27 cellular contexts compared by ENCODE assay signal in the genomic region with DNA sequence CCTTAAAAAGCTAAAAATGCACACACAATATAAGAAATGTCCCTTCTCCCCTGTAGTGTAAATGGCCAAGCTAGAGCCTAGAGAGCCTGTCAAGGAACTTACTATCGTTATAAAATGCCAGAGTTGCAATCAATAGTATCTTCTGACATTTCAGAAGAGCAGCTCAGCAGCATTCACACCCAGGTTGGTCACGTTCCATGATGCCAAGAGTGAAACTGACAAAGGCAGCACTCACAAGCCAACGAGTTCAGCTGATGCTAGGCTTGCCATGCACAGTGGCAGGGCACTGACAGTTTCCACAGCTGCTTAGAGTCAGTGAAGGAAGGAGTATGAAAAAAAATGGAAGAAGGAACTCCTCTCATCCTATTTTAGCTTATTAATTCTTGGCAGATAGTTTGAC.
A peak's percentile ranks its signal among the peaks of the same experiment; 100 is the strongest.
DNase-seq lines count a peak whose midpoint lies in the region; ATAC-seq and TF ChIP-seq lines count a peak whose summit lies in the region.
"Had no signal": no experiment of that assay in that cellular context is flagged by ENCODE, and none has a peak within 500 bp of the region (broad histone marks: within the 10 kb centered on the region; RNA-seq: fewer than 3 reads in every experiment).

No MANE protein-coding gene starts in this region.

- WGBS in gastroesophageal sphincter (ENCODE audit: low coverage in 1 of 2), 2 donors = 38% methylated on average over 3 of the region's 3 CpGs; no CpG with 5 or more reads in 1 of the 2 donors

- ATAC-seq in Right ventricle myocardium inferior (peak; percentile 26), gastroesophageal sphincter (no peak), GM21737 (IDR thresholded peaks at IDR 0.05; ENCODE audit: unreplicated experiment) (no peak)
- ATAC-seq: activated CD4-positive, alpha-beta T cell treated with anti-CD3 and anti-CD28 coated beads for 36 hours; gastrocnemius medialis; stimulated activated naive CD8-positive, alpha-beta T cell treated with anti-CD3 and anti-CD28 coated beads, Interleukin-15, amount 100 ng/mL, for 72 hours had no signal

- no peak for TF ChIP-seq EP300 in gastroesophageal sphincter (IDR thresholded peaks at IDR 0.05)

- H3K27me3 ChIP-seq in right atrium auricular region (no peaks in the 10 kb centered on the region), gastroesophageal sphincter (no peaks in the 10 kb centered on the region)
- H3K27me3 ChIP-seq: esophagus squamous epithelium, gastrocnemius medialis, SJCRH30 had no signal

- intact Hi-C loops in Right ventricle myocardium inferior (cut with DNase I) = no loop called here

- no peaks in the 10 kb centered on the region for H3K36me3 ChIP-seq in right atrium auricular region
- no peaks in the 10 kb centered on the region for H3K36me3 ChIP-seq in gastroesophageal sphincter
- H3K36me3 ChIP-seq: esophagus squamous epithelium, gastrocnemius medialis, SJCRH30 had no signal

- no peak for TF ChIP-seq CTCF in right atrium auricular region (IDR thresholded peaks at IDR 0.05)
- no peak for TF ChIP-seq CTCF in gastroesophageal sphincter (IDR thresholded peaks at IDR 0.05)

- H3K4me1 ChIP-seq in right atrium auricular region (no peaks in the 10 kb centered on the region), gastroesophageal sphincter (no peaks in the 10 kb centered on the region)
- H3K4me1 ChIP-seq: esophagus squamous epithelium, gastrocnemius medialis, SJCRH30 had no signal

- no peak overlapping the region for H3K27ac ChIP-seq in right atrium auricular region
- H3K27ac ChIP-seq in cingulate gyrus (ENCODE audit: low read depth, low read length) = peak overlapping the region; percentile 43
- H3K27ac ChIP-seq in gastroesophageal sphincter = no peak overlapping the region
- H3K27ac ChIP-seq: coronary artery, esophagus squamous epithelium, gastrocnemius medialis, SJCRH30 had no signal

- H3K4me3 ChIP-seq in right atrium auricular region (no peak overlapping the region), gastroesophageal sphincter (no peak overlapping the region)
- H3K4me3 ChIP-seq: coronary artery, esophagus squamous epithelium, gastrocnemius medialis, SJCRH30 had no signal

- DNase-seq in Right ventricle myocardium inferior (ENCODE audit: missing footprints) = no peak
- no peak for DNase-seq in right atrium auricular region (ENCODE audit: low spot score)
- DNase-seq in midbrain (lab: John Stamatoyannopoulos, UW) = peak; percentile 73
- peak; percentile 86 for DNase-seq in superior temporal gyrus (ENCODE audit: extremely low spot score)
- DNase-seq in stimulated activated CD4-positive, alpha-beta T cell treated with anti-CD3 and anti-CD28 coated beads, Interleukin-4, amount 100 ng/mL, for 1 hour = no peak
- DNase-seq: activated CD4-positive, alpha-beta T cell treated with anti-CD3 and anti-CD28 coated beads for 36 hours; activated CD8-positive, alpha-beta memory T cell treated with anti-CD3 and anti-CD28 coated beads for 24 hours; activated naive CD4-positive, alpha-beta T cell; activated T-cell treated with anti-CD3 and anti-CD28 coated beads, Interleukin-2, amount 50 U/mL, for 1 hour; DMS53; endodermal cell; esophagus squamous epithelium; gastrocnemius medialis; GDM1; KG1; kidney; mesenchymal stem cell; naive B cell; NCI-H510A; NK-92 treated with Interleukin-12 subunit alpha and Interleukin-12 subunit beta, amount 100 ng/mL, for 24 hours; SJCRH30; stimulated activated naive CD8-positive, alpha-beta T cell treated with anti-CD3 and anti-CD28 coated beads, Interleukin-15, amount 100 ng/mL, for 72 hours; trophoblast cell had no signal

- H3K9me3 ChIP-seq in right atrium auricular region (peaks cover 0 to 4% of the 10 kb centered on the region in 2 donors), gastroesophageal sphincter (peaks cover 0 to 5% (median 0%) of the 10 kb centered on the region in 3 donors)
- H3K9me3 ChIP-seq: esophagus squamous epithelium, gastrocnemius medialis, SJCRH30 had no signal

- TF ChIP-seq POLR2A in gastroesophageal sphincter (IDR thresholded peaks at IDR 0.05) = no peak

Comparison
In these comparisons a context has a peak if more than half of its experiments do, and no peak if none do; other contexts are left out.
1. DNase-seq: peak in midbrain (single experiment) and superior temporal gyrus (single experiment); none in Right ventricle myocardium inferior (single experiment), right atrium auricular region (single experiment) and stimulated activated CD4-positive, alpha-beta T cell treated with anti-CD3 and anti-CD28 coated beads, Interleukin-4, amount 100 ng/mL, for 1 hour (single experiment).